10 cellular contexts compared by ENCODE assay signal in genomic region chr3:116037954-116038911, GRCh38.
DNase-seq lines count a peak whose midpoint lies in the region; ATAC-seq and TF ChIP-seq lines count a peak whose summit lies in the region.
"Had no signal": no experiment of that assay in that cellular context is flagged by ENCODE, and none has a peak within 500 bp of the region (broad histone marks: within the 10 kb centered on the region; RNA-seq: fewer than 3 reads in every experiment).

No MANE protein-coding gene starts in this region.

- peak overlapping the region; percentile 13 for H3K9ac ChIP-seq in adipocyte (ENCODE audit: low read length)

- TF ChIP-seq POLR2A in stomach (IDR thresholded peaks at IDR 0.05), result no peak

- intact Hi-C loops in stomach (cut with DNase I; ENCODE audit: low total_unique reads), result no loop called here

- DNase-seq in GM13977 (ENCODE audit: low spot score) (peak; percentile 48), adipocyte (ENCODE audit: low read depth) (peak; percentile 58), hippocampal formation (lab: John Stamatoyannopoulos, UW) (no peak), dedifferentiated amniotic fluid mesenchymal stem cell (ENCODE audit: extremely low spot score) (no peak), stomach (no peak), T-helper 1 cell (no peak)
- DNase-seq: SHP77 treated with DMSO at 0.1 percent for 48 hours had no signal

- in situ Hi-C loops in GM13977 (cut with MboI; ENCODE audit: low pct_unique_long_range_greater_than_20kb, low sequenced_read_pairs, unreplicated experiment), result no loop called here

- H3K4me3 ChIP-seq in adipocyte (ENCODE audit: low read length) (peak overlapping the region; percentile 52), stomach (no peak overlapping the region)

- TF ChIP-seq CTCF in GM13977 (IDR thresholded peaks at IDR 0.05; ENCODE audit: extremely low read depth, insufficient read depth, missing control alignments), result no peak
- no peak for TF ChIP-seq CTCF in stomach (IDR thresholded peaks at IDR 0.05)

- 75 to 81% (median 75%) methylated on average over 5 of the region's 5 CpGs for WGBS in stomach, 5 donors

- no peaks in the 10 kb centered on the region for H3K36me3 ChIP-seq in adipocyte (ENCODE audit: control insufficient read depth, insufficient read depth, low read length, severe bottlenecking)
- no peaks in the 10 kb centered on the region for H3K36me3 ChIP-seq in stomach

- H3K27me3 ChIP-seq in adipocyte (replicated peaks; ENCODE audit: control insufficient read depth, insufficient read depth, low read length) (no peaks in the 10 kb centered on the region), stomach (no peaks in the 10 kb centered on the region)

- peak; percentile 99 for ATAC-seq in GM21526 (IDR thresholded peaks at IDR 0.05; ENCODE audit: low FRiP score, unreplicated experiment)
- ATAC-seq in HG03378 (IDR thresholded peaks at IDR 0.05; ENCODE audit: unreplicated experiment), result peak; percentile 98
- ATAC-seq: activated T-helper 17 cell treated with anti-CD3 and anti-CD28 coated beads, Interleukin-2, amount 50 U/mL, for 72 hours had no signal

- no peaks in the 10 kb centered on the region for H3K9me3 ChIP-seq in adipocyte (ENCODE audit: control insufficient read depth, low read length)
- H3K9me3 ChIP-seq in stomach, result no peaks in the 10 kb centered on the region

- TF ChIP-seq EP300 in stomach (IDR thresholded peaks at IDR 0.05), result no peak

- H3K4me1 ChIP-seq in adipocyte (ENCODE audit: control insufficient read depth, insufficient read depth, low read length), result peaks cover 22% of the 10 kb centered on the region
- no peaks in the 10 kb centered on the region for H3K4me1 ChIP-seq in stomach

- no peak overlapping the region for H3K27ac ChIP-seq in stomach

Comparison
In these comparisons a context has a peak if more than half of its experiments do, and no peak if none do; other contexts are left out.
1. DNase-seq: peak in GM13977 (single experiment) and adipocyte (single experiment); none in hippocampal formation (0 of 2), dedifferentiated amniotic fluid mesenchymal stem cell (single experiment), stomach (single experiment) and T-helper 1 cell (0 of 5).